In genomic region chr17:39134878-39135277, GRCh38 we compare ENCODE assay signal across 21 cellular contexts. TPM values are rescaled to one million over a fixed set of nuclear protein-coding genes. Genes with fewer than 3 reads are reported as not detected.
"Had no signal": no experiment of that assay in that cellular context is flagged by ENCODE, and none has a peak within 500 bp of the region (broad histone marks: within the 10 kb centered on the region; RNA-seq: fewer than 3 reads in every experiment).

No MANE protein-coding gene starts in this region.

- H3K36me3 Mint-ChIP-seq: stimulated activated memory B cell treated with anti-CD40 and anti-IgM and Interleukin-4, amounts not matched to agents 10 μg/mL and 1 μg/mL and 100 μg/mL, for 72 hours had no signal

- H3K9me3 Mint-ChIP-seq: activated naive CD4-positive, alpha-beta T cell treated with anti-CD3 and anti-CD28 coated beads, Interleukin-2, amount 50 U/mL, for 24 hours; activated T-helper 2 cell treated with anti-CD3 and anti-CD28 coated beads, Interferon-gamma antibody, Interleukin-2, Interleukin-4, amounts not matched to agents 10 μg/mL and 5 μg/mL and 100 μg/mL, durations not matched to agents 14 hours and 24 hours and 36 hours; mesothelial cell of epicardium; naive thymus-derived CD4-positive, alpha-beta T cell; stimulated activated memory B cell treated with anti-CD40 and anti-IgM and Interleukin-4, amounts not matched to agents 10 μg/mL and 1 μg/mL and 100 μg/mL, for 72 hours had no signal

- H3K27ac Mint-ChIP-seq: activated naive CD4-positive, alpha-beta T cell treated with anti-CD3 and anti-CD28 coated beads, Interleukin-2, amount 50 U/mL, for 24 hours; activated T-helper 2 cell treated with anti-CD3 and anti-CD28 coated beads, Interferon-gamma antibody, Interleukin-2, Interleukin-4, amounts not matched to agents 10 μg/mL and 5 μg/mL and 100 μg/mL, durations not matched to agents 14 hours and 24 hours and 36 hours; mesothelial cell of epicardium; progenitor cell of endocrine pancreas; stimulated activated memory B cell treated with anti-CD40 and anti-IgM and Interleukin-4, amounts not matched to agents 10 μg/mL and 1 μg/mL and 100 μg/mL, for 72 hours had no signal

- H3K36me3 ChIP-seq: breast epithelium, esophagus muscularis mucosa, tibial nerve, vagina had no signal

- H3K4me3 Mint-ChIP-seq: activated naive CD4-positive, alpha-beta T cell treated with anti-CD3 and anti-CD28 coated beads, Interleukin-2, amount 50 U/mL, for 24 hours; mesothelial cell of epicardium; naive thymus-derived CD4-positive, alpha-beta T cell; stimulated activated memory B cell treated with anti-CD40 and anti-IgM and Interleukin-4, amounts not matched to agents 10 μg/mL and 1 μg/mL and 100 μg/mL, for 72 hours had no signal

- H3K4me3 ChIP-seq: breast epithelium, esophagus muscularis mucosa, heart left ventricle, tibial nerve, vagina had no signal

- H3K4me1 Mint-ChIP-seq: activated naive CD4-positive, alpha-beta T cell treated with anti-CD3 and anti-CD28 coated beads, Interleukin-2, amount 50 U/mL, for 24 hours; mesothelial cell of epicardium had no signal

- H3K27me3 ChIP-seq: breast epithelium, esophagus muscularis mucosa, heart left ventricle, tibial nerve, vagina had no signal

- H3K27ac ChIP-seq: breast epithelium, esophagus muscularis mucosa, tibial nerve, vagina had no signal

- DNase-seq: activated CD4-positive, alpha-beta T cell treated with anti-CD3 and anti-CD28 coated beads for 48 hours; amygdala; foreskin melanocyte; naive thymus-derived CD4-positive, alpha-beta T cell; nucleus accumbens; T1000 had no signal

- ATAC-seq: heart left ventricle; naive thymus-derived CD4-positive, alpha-beta T cell; right cardiac atrium; stimulated activated memory B cell treated with anti-CD40 and anti-IgM and Interleukin-4, amounts not matched to agents 10 μg/mL and 1 μg/mL and 100 μg/mL, for 72 hours had no signal

- H3K27me3 Mint-ChIP-seq: activated naive CD4-positive, alpha-beta T cell treated with anti-CD3 and anti-CD28 coated beads, Interleukin-2, amount 50 U/mL, for 24 hours had no signal

- H3K9me3 ChIP-seq: breast epithelium, esophagus muscularis mucosa, heart left ventricle, tibial nerve, vagina had no signal

- H3K4me1 ChIP-seq: breast epithelium had no signal

RNA-seq across cellular contexts. Expression of gene ARL5C, which starts 31.1 kb away (rescaled TPM):
- total RNA-seq: activated CD8-positive, alpha-beta memory T cell treated with anti-CD3 and anti-CD28 coated beads for 36 hours; breast epithelium; heart left ventricle; liver; mesothelial cell of epicardium; progenitor cell of endocrine pancreas; right cardiac atrium; subcutaneous adipose tissue; tibial nerve; vagina had no signal
- polyA plus RNA-seq: heart left ventricle, keratinocyte, liver, right cardiac atrium had no signal
